In genomic region chr20:740162-740561, GRCh38 we compare ENCODE assay signal across 22 cellular contexts. TPM values are rescaled to one million over a fixed set of nuclear protein-coding genes. Genes with fewer than 3 reads are reported as not detected.
DNase-seq lines count a peak whose midpoint lies in the region; TF ChIP-seq lines count a peak whose summit lies in the region.
"Had no signal": no experiment of that assay in that cellular context is flagged by ENCODE, and none has a peak within 500 bp of the region (broad histone marks: within the 10 kb centered on the region; RNA-seq: fewer than 3 reads in every experiment).

No MANE protein-coding gene starts in this region.

- CTCF ChIA-PET in PC-9 (lab: Charles Lee), result interaction anchor here (0.6 to 2.8 kb wide), 2 partner anchors 26 to 28 kb away, joined by 3 to 17 read pairs; partner anchors contain the start of gene SLC52A3

- H3K79me2 ChIP-seq in PC-9 (ENCODE audit: low read depth), result no peaks in the 10 kb centered on the region

- peaks cover 16% of the 10 kb centered on the region for H3K4me1 ChIP-seq in PC-9 (replicated peaks; ENCODE audit: insufficient read depth)
- H3K4me1 ChIP-seq in ascending aorta, result no peaks in the 10 kb centered on the region
- H3K4me1 ChIP-seq in uterus, result no peaks in the 10 kb centered on the region
- H3K4me1 ChIP-seq: Peyer's patch had no signal

- intact Hi-C loops in PC-9 (cut with micrococcal nuclease; ENCODE audit: unreplicated experiment) (no loop called here), ascending aorta (cut with DNase I) (loop anchor here (5.0 kb wide), 1 partner anchor 388 kb away; no protein-coding TSS in a partner anchor), uterus (cut with DNase I; ENCODE audit: low total_unique reads) (no loop called here)

- H3K4me2 ChIP-seq in PC-9, result peak overlapping the region; percentile 8
- H3K4me2 ChIP-seq: BLaER1, KMS-11 had no signal

- H3F3A ChIP-seq in PC-9 (ENCODE audit: insufficient read depth, low read depth), result no peaks in the 10 kb centered on the region; the same call in 1 of the 2 replicates

- H3K36me3 ChIP-seq in PC-9 (ENCODE audit: low read depth), result no peaks in the 10 kb centered on the region
- no peaks in the 10 kb centered on the region for H3K36me3 ChIP-seq in ascending aorta
- no peaks in the 10 kb centered on the region for H3K36me3 ChIP-seq in uterus
- H3K36me3 ChIP-seq: BLaER1, Peyer's patch had no signal

- TF ChIP-seq CTCF in 22Rv1 (IDR thresholded peaks at IDR 0.05) (no peak), PC-9 (conservative IDR thresholded peaks at IDR 0.05) (no peak), epithelial cell of esophagus (IDR thresholded peaks at IDR 0.05; ENCODE audit: insufficient read depth, low read depth, low read length, missing control alignments) (no peak), ascending aorta (IDR thresholded peaks at IDR 0.05) (no peak), uterus (IDR thresholded peaks at IDR 0.05) (no peak)

- peaks cover 7% of the 10 kb centered on the region for H3K9me3 ChIP-seq in PC-9 (ENCODE audit: insufficient read depth, low read depth)
- peaks cover 0 to 2% of the 10 kb centered on the region in 2 donors for H3K9me3 ChIP-seq in ascending aorta
- no peaks in the 10 kb centered on the region for H3K9me3 ChIP-seq in uterus

- DNase-seq in PC-9 (peak in 1 of 2 experiments; percentile 47), epithelial cell of esophagus (ENCODE audit: low read depth) (peak; percentile 65), SHP77 treated with DMSO at 0.1 percent for 48 hours (lab: John Stamatoyannopoulos, UW) (no peak), ascending aorta (ENCODE audit: low spot score in 2 of 2) (no peak), uterus (no peak)
- DNase-seq: CD4-positive, alpha-beta T cell; COR-L47; DMS79 treated with DMSO at 0.1 percent for 48 hours; GF-D8; IMR-90; MM.1S; NCI-H2029; NCI-H446; NCI-H524 treated with DMSO at 0.1 percent for 48 hours; NCI-H82; Peyer's patch; SIG-M5 had no signal

- H3K27ac ChIP-seq in 22Rv1 (peak overlapping the region; percentile 48), PC-9 (no peak overlapping the region), temporal lobe (ENCODE audit: low read depth, low read length) (peak overlapping the region; percentile 41), ascending aorta (no peak overlapping the region), uterus (no peak overlapping the region)
- H3K27ac ChIP-seq: BLaER1, KMS-11, Peyer's patch, SK-N-MC had no signal

- no peaks in the 10 kb centered on the region for H4K20me1 ChIP-seq in PC-9 (ENCODE audit: insufficient read depth)
- H4K20me1 ChIP-seq: BLaER1 had no signal

- POLR2A ChIA-PET in PC-9 (lab: Charles Lee; ENCODE audit: unreplicated experiment), result interaction anchor here (0.6 kb wide), 2 partner anchors 24 to 29 kb away, joined by 3 read pairs; no protein-coding TSS in a partner anchor

- H3K9me2 ChIP-seq in PC-9 (ENCODE audit: insufficient read depth), result no peaks in the 10 kb centered on the region

- H2AFZ ChIP-seq in PC-9, result no peak overlapping the region

- H3K4me3 ChIP-seq in PC-9 (no peak overlapping the region), epithelial cell of esophagus (ENCODE audit: low read length) (no peak overlapping the region), ascending aorta (no peak overlapping the region), uterus (no peak overlapping the region)
- H3K4me3 ChIP-seq: BLaER1, Peyer's patch, SK-N-MC had no signal

- H3K27me3 ChIP-seq in PC-9 (ENCODE audit: insufficient read depth, low read depth) (no peaks in the 10 kb centered on the region), ascending aorta (no peaks in the 10 kb centered on the region), uterus (no peaks in the 10 kb centered on the region)
- H3K27me3 ChIP-seq: BLaER1, Peyer's patch had no signal

- no peak for TF ChIP-seq POLR2A in uterus (IDR thresholded peaks at IDR 0.05)

- no TSS peak for BruUV-seq in PC-9 (replicated peaks; lab: Mats Ljungman, UMichigan)

RNA-seq across cellular contexts. Expression of gene SLC52A3, which starts 28.1 kb away (rescaled TPM):
- 6.9 and 7.2 TPM in 2 replicates for total RNA-seq in PC-9 (2021)
- total RNA-seq in temporal lobe, result 0.49 TPM
- 3.0 TPM for total RNA-seq in ascending aorta
- total RNA-seq in uterus, result 1 to 10 TPM in 3 of 4 donors, under 1 TPM in 1; 0.83 to 8.7 (median 1.5) TPM
- total RNA-seq: CD4-positive, alpha-beta T cell; IMR-90 had no signal

Comparison
In these comparisons a context has a peak if more than half of its experiments do, and no peak if none do; other contexts are left out.
1. H3K27ac ChIP-seq: peak in 22Rv1 (single experiment) and temporal lobe (single experiment); none in PC-9 (single experiment), ascending aorta (0 of 2) and uterus (0 of 2).